In genomic region chr17:50593321-50593720, GRCh38 we compare ENCODE assay signal across 1 cellular context.
TF ChIP-seq lines count a peak whose summit lies in the region.

No MANE protein-coding gene starts in this region.

TF ChIP-seq in HEK293, 187 proteins besides CTCF, POLR2A, EP300 and RAD21 (continued from another document):
- TF ChIP-seq PRDM4 (tag by site-specific recombination; IDR thresholded peaks at IDR 0.05), result no peak
- TF ChIP-seq ZBTB8A (tag by site-specific recombination; IDR thresholded peaks at IDR 0.05), result 0 out of 2 replicates have a peak, but pooled peaks have one; percentile 25
- no peak for TF ChIP-seq ZNF37A (tag by site-specific recombination; IDR thresholded peaks at IDR 0.05)
- no peak for TF ChIP-seq ZSCAN18 (tag by site-specific recombination; IDR thresholded peaks at IDR 0.05)
- peak; percentile 47; the same call in 1 of the 2 replicates for TF ChIP-seq GLIS2 (tag by site-specific recombination; IDR thresholded peaks at IDR 0.05)
- TF ChIP-seq KLF9 (tag by site-specific recombination; IDR thresholded peaks at IDR 0.05; ENCODE audit: low read depth), result no peak
- no peak for TF ChIP-seq ZNF843 (tag by site-specific recombination; IDR thresholded peaks at IDR 0.05)
- no peak for TF ChIP-seq ZBTB49 (tag by site-specific recombination; IDR thresholded peaks at IDR 0.05; ENCODE audit: low read depth)
- no peak for TF ChIP-seq ZNF621 (tag by site-specific recombination; IDR thresholded peaks at IDR 0.05)
- TF ChIP-seq ZNF596 (tag by site-specific recombination; IDR thresholded peaks at IDR 0.05), result no peak
- TF ChIP-seq MEIS1 (CRISPR knock-in tag; IDR thresholded peaks at IDR 0.05; ENCODE audit: borderline replicate concordance), result no peak
TF ChIP-seq in HEK293: peak in this region for 3.
